In genomic region chr11:108286956-108287355, GRCh38 we compare ENCODE assay signal across 19 cellular contexts.
DNase-seq lines count a peak whose midpoint lies in the region; ATAC-seq and FAIRE-seq lines count a peak whose summit lies in the region.
"Had no signal": no experiment of that assay in that cellular context is flagged by ENCODE, and none has a peak within 500 bp of the region (broad histone marks: within the 10 kb centered on the region; RNA-seq: fewer than 3 reads in every experiment).

No MANE protein-coding gene starts in this region.

- no peak overlapping the region for H3K4me3 Mint-ChIP-seq in activated naive CD8-positive, alpha-beta T cell
- H3K4me3 Mint-ChIP-seq in activated naive CD8-positive, alpha-beta T cell treated with anti-CD3 and anti-CD28 coated beads for 36 hours, result no peak overlapping the region
- no peak overlapping the region for H3K4me3 Mint-ChIP-seq in naive B cell
- H3K4me3 Mint-ChIP-seq in activated CD4-positive, alpha-beta T cell treated with anti-CD3 and anti-CD28 coated beads, Interleukin-2, amount 10 ng/mL, durations not matched to agents 24 days and 14 days, result no peak overlapping the region
- H3K4me3 Mint-ChIP-seq: CD4-positive, CD25-positive, alpha-beta regulatory T cell had no signal

- H3K4me1 Mint-ChIP-seq in activated naive CD8-positive, alpha-beta T cell (ENCODE audit: low read depth), result peaks cover 49% of the 10 kb centered on the region
- peaks cover 27% of the 10 kb centered on the region for H3K4me1 Mint-ChIP-seq in activated naive CD8-positive, alpha-beta T cell treated with anti-CD3 and anti-CD28 coated beads for 36 hours
- peaks cover 4 to 6% (median 5%) of the 10 kb centered on the region in 3 donors for H3K4me1 Mint-ChIP-seq in naive B cell
- H3K4me1 Mint-ChIP-seq in activated CD4-positive, alpha-beta T cell treated with anti-CD3 and anti-CD28 coated beads, Interleukin-2, amount 10 ng/mL, durations not matched to agents 24 days and 14 days, result peaks cover 2% of the 10 kb centered on the region

- no peak for DNase-seq in activated naive CD8-positive, alpha-beta T cell treated with anti-CD3 and anti-CD28 coated beads for 36 hours
- peak; percentile 51 for DNase-seq in SK-MEL-5 (ENCODE audit: low read depth, low spot score)
- DNase-seq in naive B cell, result no peak
- DNase-seq in frontal cortex (ENCODE audit: low spot score in 2 of 2), result no peak
- no peak for DNase-seq in activated CD4-positive, alpha-beta T cell treated with anti-CD3 and anti-CD28 coated beads, Interleukin-2, amount 10 ng/mL, durations not matched to agents 24 days and 14 days
- DNase-seq: DMS79, IMR-90, NCI-H1092 treated with DMSO at 0.1 percent for 48 hours, NCI-H1436 treated with DMSO at 0.1 percent for 48 hours, NCI-H2029, NCI-H2227 treated with DMSO at 0.1 percent for 48 hours, NCI-H524, NCI-H774 had no signal

- peak overlapping the region; percentile 84 for H3K27ac Mint-ChIP-seq in activated naive CD8-positive, alpha-beta T cell
- no peak overlapping the region for H3K27ac Mint-ChIP-seq in activated naive CD8-positive, alpha-beta T cell treated with anti-CD3 and anti-CD28 coated beads for 36 hours
- peak overlapping the region in 5 of 6 donors; percentile 11 to 77 (median 57) for H3K27ac Mint-ChIP-seq in naive B cell
- no peak overlapping the region for H3K27ac Mint-ChIP-seq in activated CD4-positive, alpha-beta T cell treated with anti-CD3 and anti-CD28 coated beads, Interleukin-2, amount 10 ng/mL, durations not matched to agents 24 days and 14 days
- H3K27ac Mint-ChIP-seq: CD4-positive, CD25-positive, alpha-beta regulatory T cell had no signal

- intact Hi-C loops in activated CD4-positive, alpha-beta T cell treated with anti-CD3 and anti-CD28 coated beads, Interleukin-2, amount 10 ng/mL, durations not matched to agents 24 days and 14 days (cut with micrococcal nuclease), result no loop called here

- no peak for ATAC-seq in naive B cell (ENCODE audit: low read depth in 2 of 2)
- ATAC-seq in HG02610 (IDR thresholded peaks at IDR 0.05; ENCODE audit: unreplicated experiment), result no peak
- ATAC-seq: A549, Panc1 had no signal

- peaks cover 13% of the 10 kb centered on the region for H3K36me3 Mint-ChIP-seq in activated naive CD8-positive, alpha-beta T cell
- peaks cover 36% of the 10 kb centered on the region for H3K36me3 Mint-ChIP-seq in activated naive CD8-positive, alpha-beta T cell treated with anti-CD3 and anti-CD28 coated beads for 36 hours
- peaks cover 8 to 26% of the 10 kb centered on the region in 2 donors for H3K36me3 Mint-ChIP-seq in naive B cell
- H3K36me3 Mint-ChIP-seq in activated CD4-positive, alpha-beta T cell treated with anti-CD3 and anti-CD28 coated beads, Interleukin-2, amount 10 ng/mL, durations not matched to agents 24 days and 14 days (ENCODE audit: low read depth), result peaks cover 51% of the 10 kb centered on the region

- in situ Hi-C loops in SK-MEL-5 (cut with HindIII; ENCODE audit: low pct_unique_long_range_greater_than_20kb, low sequenced_read_pairs), result no loop called here

- FAIRE-seq in frontal cortex (lab: Jason Lieb, UNC), result no peak
- FAIRE-seq: A549, D721Med had no signal

- no peaks in the 10 kb centered on the region for H3K27me3 Mint-ChIP-seq in activated naive CD8-positive, alpha-beta T cell
- no peaks in the 10 kb centered on the region for H3K27me3 Mint-ChIP-seq in activated naive CD8-positive, alpha-beta T cell treated with anti-CD3 and anti-CD28 coated beads for 36 hours
- no peaks in the 10 kb centered on the region for H3K27me3 Mint-ChIP-seq in naive B cell
- H3K27me3 Mint-ChIP-seq in activated CD4-positive, alpha-beta T cell treated with anti-CD3 and anti-CD28 coated beads, Interleukin-2, amount 10 ng/mL, durations not matched to agents 24 days and 14 days, result no peaks in the 10 kb centered on the region
- H3K27me3 Mint-ChIP-seq: CD4-positive, CD25-positive, alpha-beta regulatory T cell had no signal

- H3K9me3 Mint-ChIP-seq in activated naive CD8-positive, alpha-beta T cell (ENCODE audit: low read depth), result no peaks in the 10 kb centered on the region
- no peaks in the 10 kb centered on the region for H3K9me3 Mint-ChIP-seq in activated naive CD8-positive, alpha-beta T cell treated with anti-CD3 and anti-CD28 coated beads for 36 hours
- no peaks in the 10 kb centered on the region for H3K9me3 Mint-ChIP-seq in naive B cell
- no peaks in the 10 kb centered on the region for H3K9me3 Mint-ChIP-seq in activated CD4-positive, alpha-beta T cell treated with anti-CD3 and anti-CD28 coated beads, Interleukin-2, amount 10 ng/mL, durations not matched to agents 24 days and 14 days
- H3K9me3 Mint-ChIP-seq: CD4-positive, CD25-positive, alpha-beta regulatory T cell had no signal

Comparison
In these comparisons a context has a peak if more than half of its experiments do, and no peak if none do; other contexts are left out.
1. H3K27ac Mint-ChIP-seq: peak in activated naive CD8-positive, alpha-beta T cell (single experiment) and naive B cell (5 of 6); none in activated naive CD8-positive, alpha-beta T cell treated with anti-CD3 and anti-CD28 coated beads for 36 hours (single experiment) and activated CD4-positive, alpha-beta T cell treated with anti-CD3 and anti-CD28 coated beads, Interleukin-2, amount 10 ng/mL, durations not matched to agents 24 days and 14 days (single experiment).